ENCODE assay signal across 31 cellular contexts in the genomic region with DNA sequence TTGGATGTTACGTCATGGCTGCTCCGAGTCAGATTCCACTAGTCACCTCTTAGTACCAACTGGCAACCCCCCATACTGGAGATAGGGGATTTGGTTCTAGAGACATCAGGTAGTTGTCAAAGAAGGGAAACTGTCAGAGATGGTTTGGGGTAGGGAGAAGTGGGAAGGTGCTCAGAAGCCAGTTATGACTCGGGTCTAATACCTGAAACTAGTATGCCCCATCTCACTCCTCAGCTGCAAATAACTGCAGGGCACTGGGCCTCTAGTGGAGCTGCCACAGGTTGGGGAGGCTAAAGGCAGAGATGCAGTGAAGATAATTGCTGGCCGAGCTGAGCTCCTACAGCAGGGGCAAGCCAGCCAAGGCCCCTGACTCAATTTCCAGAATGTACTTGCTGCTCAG. TPM values are rescaled to one million over a fixed set of nuclear protein-coding genes. Genes with fewer than 3 reads are reported as not detected.
"Had no signal": no experiment of that assay in that cellular context is flagged by ENCODE, and none has a peak within 500 bp of the region (broad histone marks: within the 10 kb centered on the region; RNA-seq: fewer than 3 reads in every experiment).

No MANE protein-coding gene starts in this region.

- H3K9me3 ChIP-seq: adrenal gland, colonic mucosa, MG63 had no signal

- H3K27ac Mint-ChIP-seq: activated CD8-positive, alpha-beta T cell treated with anti-CD3 and anti-CD28 coated beads for 36 hours; activated naive CD8-positive, alpha-beta T cell treated with anti-CD3 and anti-CD28 coated beads, Interleukin-2, amount 10 ng/mL, durations not matched to agents 7 days and 5 days; T-cell had no signal

- H3K4me1 ChIP-seq: adrenal gland, colonic mucosa had no signal

- DNase-seq: activated CD4-positive, alpha-beta T cell treated with anti-CD3 and anti-CD28 coated beads, Interleukin-2, amount 50 U/mL, for 1 hour; activated CD4-positive, CD25-positive, alpha-beta regulatory T cell; activated CD8-positive, alpha-beta memory T cell treated with anti-CD3 and anti-CD28 coated beads, Interleukin-2, amount 50 U/mL, for 4 hours; activated CD8-positive, alpha-beta T cell treated with anti-CD3 and anti-CD28 coated beads for 36 hours; activated naive CD4-positive, alpha-beta T cell treated with anti-CD3 and anti-CD28 coated beads, Interleukin-2, amount 50 U/mL, for 16 hours; activated naive CD8-positive, alpha-beta T cell treated with anti-CD3 and anti-CD28 coated beads, Interleukin-2, amount 10 ng/mL, durations not matched to agents 7 days and 5 days; activated T-cell treated with anti-CD3 and anti-CD28 coated beads, Interleukin-2, amount 50 U/mL, for 1 hour; adrenal gland; anterior cingulate cortex; caudate nucleus; colonic mucosa; MG63; MV-4-11; NCI-H1092 treated with DMSO at 0.1 percent for 48 hours; NCI-H1417 treated with DMSO at 0.1 percent for 48 hours; NCI-H1694; NCI-H2029; NCI-H2107; NCI-H345; NCI-H510A; NCI-H69; NK-92 treated with Interleukin-12 subunit alpha and Interleukin-12 subunit beta, amount 100 ng/mL, for 24 hours; OCI-M1; RPMI8226; T-cell had no signal

- H3K36me3 Mint-ChIP-seq: activated naive CD8-positive, alpha-beta T cell treated with anti-CD3 and anti-CD28 coated beads, Interleukin-2, amount 10 ng/mL, durations not matched to agents 7 days and 5 days; T-cell had no signal

- H3K27ac ChIP-seq: adrenal gland, colonic mucosa, SK-N-MC, VCaP had no signal

- H3K27me3 Mint-ChIP-seq: activated CD8-positive, alpha-beta T cell treated with anti-CD3 and anti-CD28 coated beads for 36 hours had no signal

- H3K9me3 Mint-ChIP-seq: activated CD8-positive, alpha-beta T cell treated with anti-CD3 and anti-CD28 coated beads for 36 hours; activated naive CD8-positive, alpha-beta T cell treated with anti-CD3 and anti-CD28 coated beads, Interleukin-2, amount 10 ng/mL, durations not matched to agents 7 days and 5 days; T-cell had no signal

- H3K4me3 Mint-ChIP-seq: activated CD8-positive, alpha-beta T cell treated with anti-CD3 and anti-CD28 coated beads for 36 hours; activated naive CD8-positive, alpha-beta T cell treated with anti-CD3 and anti-CD28 coated beads, Interleukin-2, amount 10 ng/mL, durations not matched to agents 7 days and 5 days; T-cell had no signal

- H3K27me3 ChIP-seq: colonic mucosa, MG63 had no signal

- H3K4me3 ChIP-seq: adrenal gland, colonic mucosa, MG63, SK-N-MC had no signal

- H3K36me3 ChIP-seq: adrenal gland, colonic mucosa, MG63 had no signal

- ATAC-seq: activated CD8-positive, alpha-beta T cell treated with anti-CD3 and anti-CD28 coated beads for 36 hours; Panc1; Right ventricle myocardium inferior; T-cell had no signal

RNA-seq across cellular contexts. Expression of gene OTUD6A, which starts 30.0 kb away (rescaled TPM):
- total RNA-seq: activated CD8-positive, alpha-beta T cell treated with anti-CD3 and anti-CD28 coated beads for 36 hours; activated naive CD8-positive, alpha-beta T cell treated with anti-CD3 and anti-CD28 coated beads, Interleukin-2, amount 10 ng/mL, durations not matched to agents 7 days and 5 days; adrenal gland; cerebellum; colonic mucosa; Right ventricle myocardium inferior; T-cell; T-helper 2 cell treated with Interferon-gamma antibody and Interleukin-4, amounts not matched to agents 100 ng/mL and 5 ng/mL, for 36 hours had no signal
- polyA plus RNA-seq: adrenal gland had no signal

RNA-seq across cellular contexts. Expression of gene AWAT2, which starts 42.5 kb away (rescaled TPM):
- total RNA-seq: activated CD8-positive, alpha-beta T cell treated with anti-CD3 and anti-CD28 coated beads for 36 hours; activated naive CD8-positive, alpha-beta T cell treated with anti-CD3 and anti-CD28 coated beads, Interleukin-2, amount 10 ng/mL, durations not matched to agents 7 days and 5 days; adrenal gland; cerebellum; colonic mucosa; Right ventricle myocardium inferior; T-cell; T-helper 2 cell treated with Interferon-gamma antibody and Interleukin-4, amounts not matched to agents 100 ng/mL and 5 ng/mL, for 36 hours had no signal
- polyA plus RNA-seq: adrenal gland had no signal
